In genomic region chr2:10258326-10258725, GRCh38 we compare ENCODE assay signal across 22 cellular contexts.
"Had no signal": no experiment of that assay in that cellular context is flagged by ENCODE, and none has a peak within 500 bp of the region (broad histone marks: within the 10 kb centered on the region; RNA-seq: fewer than 3 reads in every experiment).

No MANE protein-coding gene starts in this region.

- H3K9me3 ChIP-seq: esophagus muscularis mucosa, neutrophil, tibial nerve had no signal

- H3K27ac ChIP-seq: esophagus muscularis mucosa, foreskin keratinocyte, neutrophil, tibial nerve, WERI-Rb-1 had no signal

- H3K4me1 Mint-ChIP-seq: activated CD4-positive, alpha-beta T cell treated with anti-CD3 and anti-CD28 coated beads, Interleukin-2, amount 10 ng/mL, durations not matched to agents 24 days and 14 days; nephron had no signal

- DNase-seq: activated CD4-positive, alpha-beta memory T cell treated with anti-CD3 and anti-CD28 coated beads, Interleukin-2, amount 10 ng/mL, durations not matched to agents 7 days and 5 days; activated CD4-positive, alpha-beta T cell treated with anti-CD3 and anti-CD28 coated beads, Interleukin-2, amount 10 ng/mL, durations not matched to agents 24 days and 14 days; activated CD4-positive, CD25-positive, alpha-beta regulatory T cell treated with anti-CD3 and anti-CD28 coated beads, Interleukin-2, amount 50 U/mL, for 72 hours; activated CD8-positive, alpha-beta memory T cell treated with anti-CD3 and anti-CD28 coated beads, Interleukin-2, amount 50 U/mL, for 48 hours; activated gamma-delta T cell treated with Interleukin-2 at 50 U/mL for 16 hours; activated T-cell treated with anti-CD3 and anti-CD28 coated beads, Interleukin-2, amount 50 U/mL, for 24 hours; amniotic stem cell; central memory CD4-positive, alpha-beta T cell; foreskin keratinocyte; midbrain; retina; stimulated activated naive CD4-positive, alpha-beta T cell treated with Interleukin-2 at 50 U/mL for 16 hours; SW 1271; T-helper 9 cell; WERI-Rb-1 had no signal

- H3K27me3 Mint-ChIP-seq: activated T-cell treated with anti-CD3 and anti-CD28 coated beads, Interleukin-2, amount 50 U/mL, for 24 hours had no signal

- H3K4me3 ChIP-seq: esophagus muscularis mucosa, tibial nerve had no signal

- H3K27ac Mint-ChIP-seq: activated CD4-positive, alpha-beta memory T cell treated with anti-CD3 and anti-CD28 coated beads, Interleukin-2, amount 10 ng/mL, durations not matched to agents 7 days and 5 days; activated CD4-positive, alpha-beta T cell treated with anti-CD3 and anti-CD28 coated beads, Interleukin-2, amount 10 ng/mL, durations not matched to agents 24 days and 14 days; activated T-cell treated with anti-CD3 and anti-CD28 coated beads, Interleukin-2, amount 50 U/mL, for 24 hours; dendritic cell treated with granulocyte-macrophage colony-stimulating factor and Interleukin-4, amounts not matched to agents 40 ng/mL and 50 ng/mL, for 4 days; nephron; progenitor cell of endocrine pancreas; T-helper 1 cell treated with Interleukin-12 subunit alpha and Interleukin-12 subunit beta and Interleukin-4 antibody, amounts not matched to agents 30 μg/mL and 1 μg/mL, for 36 hours had no signal

- H3K9me3 Mint-ChIP-seq: activated CD4-positive, alpha-beta memory T cell treated with anti-CD3 and anti-CD28 coated beads, Interleukin-2, amount 10 ng/mL, durations not matched to agents 7 days and 5 days; activated CD4-positive, alpha-beta T cell treated with anti-CD3 and anti-CD28 coated beads, Interleukin-2, amount 10 ng/mL, durations not matched to agents 24 days and 14 days; activated T-cell treated with anti-CD3 and anti-CD28 coated beads, Interleukin-2, amount 50 U/mL, for 24 hours; dendritic cell treated with granulocyte-macrophage colony-stimulating factor and Interleukin-4, amounts not matched to agents 40 ng/mL and 50 ng/mL, for 4 days; nephron; T-helper 1 cell treated with Interleukin-12 subunit alpha and Interleukin-12 subunit beta and Interleukin-4 antibody, amounts not matched to agents 30 μg/mL and 1 μg/mL, for 36 hours had no signal

- H3K36me3 ChIP-seq: esophagus muscularis mucosa, neutrophil, tibial nerve, WERI-Rb-1 had no signal

- H3K4me1 ChIP-seq: esophagus muscularis mucosa, foreskin keratinocyte, tibial nerve had no signal

- H3K27me3 ChIP-seq: esophagus muscularis mucosa, tibial nerve had no signal

- H3K4me3 Mint-ChIP-seq: activated CD4-positive, alpha-beta memory T cell treated with anti-CD3 and anti-CD28 coated beads, Interleukin-2, amount 10 ng/mL, durations not matched to agents 7 days and 5 days; activated CD4-positive, alpha-beta T cell treated with anti-CD3 and anti-CD28 coated beads, Interleukin-2, amount 10 ng/mL, durations not matched to agents 24 days and 14 days; activated T-cell treated with anti-CD3 and anti-CD28 coated beads, Interleukin-2, amount 50 U/mL, for 24 hours; dendritic cell treated with granulocyte-macrophage colony-stimulating factor and Interleukin-4, amounts not matched to agents 40 ng/mL and 50 ng/mL, for 4 days; nephron; T-helper 1 cell treated with Interleukin-12 subunit alpha and Interleukin-12 subunit beta and Interleukin-4 antibody, amounts not matched to agents 30 μg/mL and 1 μg/mL, for 36 hours had no signal

- ATAC-seq: foreskin keratinocyte had no signal
